Comparison of ENCODE assay signal across 10 cellular contexts in the genomic region with DNA sequence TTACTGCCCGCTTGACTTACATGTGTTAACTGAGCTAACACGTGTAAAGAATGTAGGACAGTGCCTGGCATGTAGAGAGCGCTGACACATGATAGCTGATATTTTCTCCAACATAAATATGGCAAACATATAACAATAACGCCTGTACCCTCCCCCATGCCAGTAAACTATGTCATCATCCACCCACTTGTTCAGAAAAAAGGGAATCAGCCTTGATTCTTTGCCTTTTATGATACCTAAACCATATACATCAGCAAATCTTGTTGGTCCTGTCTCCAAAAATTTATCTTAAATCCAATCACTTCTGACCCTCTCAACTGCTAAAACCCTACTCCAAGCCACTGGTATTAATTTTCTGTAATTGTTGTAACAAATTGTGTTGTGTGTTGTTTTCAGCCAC. TPM values are rescaled to one million over a fixed set of nuclear protein-coding genes. Genes with fewer than 3 reads are reported as not detected.
DNase-seq lines count a peak whose midpoint lies in the region; ATAC-seq and TF ChIP-seq lines count a peak whose summit lies in the region.
"Had no signal": no experiment of that assay in that cellular context is flagged by ENCODE, and none has a peak within 500 bp of the region (broad histone marks: within the 10 kb centered on the region; RNA-seq: fewer than 3 reads in every experiment).

No MANE protein-coding gene starts in this region.

- H3K27ac Mint-ChIP-seq in CD14-positive monocyte: peak overlapping the region; percentile 98 to 100 (median 99)
- peak overlapping the region; percentile 97 for H3K27ac Mint-ChIP-seq in activated naive CD8-positive, alpha-beta T cell treated with anti-CD3 and anti-CD28 coated beads for 36 hours
- peak overlapping the region; percentile 88 to 99 (median 96) for H3K27ac Mint-ChIP-seq in naive thymus-derived CD8-positive, alpha-beta T cell

- H3K4me3 ChIP-seq in HUES64 (ENCODE audit: low read length) (peak overlapping the region; percentile 86; the same call in 1 of the 2 replicates), colonic mucosa (no peak overlapping the region)

- H3K9me3 Mint-ChIP-seq in CD14-positive monocyte: no peaks in the 10 kb centered on the region
- H3K9me3 Mint-ChIP-seq in activated naive CD8-positive, alpha-beta T cell treated with anti-CD3 and anti-CD28 coated beads for 36 hours: no peaks in the 10 kb centered on the region
- H3K9me3 Mint-ChIP-seq in naive thymus-derived CD8-positive, alpha-beta T cell: no peaks in the 10 kb centered on the region

- 94% methylated on average over 4 of the region's 4 CpGs for WGBS in HUES64

- ATAC-seq in naive thymus-derived CD8-positive, alpha-beta T cell: no peak
- no peak for ATAC-seq in HG03469 (IDR thresholded peaks at IDR 0.05; ENCODE audit: unreplicated experiment)
- ATAC-seq: activated CD4-positive, CD25-positive, alpha-beta regulatory T cell treated with anti-CD3 and anti-CD28 coated beads, Interleukin-2, amount 50 U/mL, for 24 hours had no signal

- H3K36me3 ChIP-seq in HUES64 (ENCODE audit: insufficient read depth, low read length) (peaks cover 17% of the 10 kb centered on the region; the same call in 1 of the 2 replicates), colonic mucosa (no peaks in the 10 kb centered on the region)

- DNase-seq in CD14-positive monocyte (ENCODE audit: low spot score) (no peak), colonic mucosa (no peak), NCI-H2171 (lab: John Stamatoyannopoulos, UW) (no peak), SIG-M5 (lab: John Stamatoyannopoulos, UW) (no peak)
- no peak for DNase-seq in activated naive CD8-positive, alpha-beta T cell treated with anti-CD3 and anti-CD28 coated beads for 36 hours
- no peak for DNase-seq in naive thymus-derived CD8-positive, alpha-beta T cell
- DNase-seq: NCI-H1694 had no signal

- H3K4me1 Mint-ChIP-seq in CD14-positive monocyte: peaks cover 42% of the 10 kb centered on the region
- H3K4me1 Mint-ChIP-seq in activated naive CD8-positive, alpha-beta T cell treated with anti-CD3 and anti-CD28 coated beads for 36 hours: peaks cover 44% of the 10 kb centered on the region
- peaks cover 36 to 70% (median 68%) of the 10 kb centered on the region in 4 donors for H3K4me1 Mint-ChIP-seq in naive thymus-derived CD8-positive, alpha-beta T cell

- H3K27me3 Mint-ChIP-seq in CD14-positive monocyte (ENCODE audit: low read depth in 3 of 3): peaks cover 0 to 1% (median 1%) of the 10 kb centered on the region in 3 donors
- H3K27me3 Mint-ChIP-seq in activated naive CD8-positive, alpha-beta T cell treated with anti-CD3 and anti-CD28 coated beads for 36 hours: no peaks in the 10 kb centered on the region
- no peaks in the 10 kb centered on the region for H3K27me3 Mint-ChIP-seq in naive thymus-derived CD8-positive, alpha-beta T cell

- intact Hi-C loops in CD14-positive monocyte (cut with micrococcal nuclease): no loop called here
- intact Hi-C loops in colonic mucosa (cut with DNase I): no loop called here

- H3K4me3 Mint-ChIP-seq in CD14-positive monocyte: peak overlapping the region; percentile 89 to 96
- H3K4me3 Mint-ChIP-seq in activated naive CD8-positive, alpha-beta T cell treated with anti-CD3 and anti-CD28 coated beads for 36 hours: peak overlapping the region; percentile 95
- H3K4me3 Mint-ChIP-seq in naive thymus-derived CD8-positive, alpha-beta T cell: peak overlapping the region; percentile 78 to 97 (median 90)

- H3K9ac ChIP-seq in HUES64 (ENCODE audit: low read depth, low read length) (no peak overlapping the region), colonic mucosa (ENCODE audit: low read depth in 2 of 2, low read length in 2 of 2) (no peak overlapping the region)

- TF ChIP-seq CTCF in CD14-positive monocyte (IDR thresholded peaks at IDR 0.05) (no peak), colonic mucosa (IDR thresholded peaks at IDR 0.05) (no peak)

- H3K27ac ChIP-seq in HUES64 (ENCODE audit: low read depth, low read length) (no peak overlapping the region), colonic mucosa (no peak overlapping the region)

- peaks cover 11 to 13% of the 10 kb centered on the region in 2 donors for H3K36me3 Mint-ChIP-seq in CD14-positive monocyte
- H3K36me3 Mint-ChIP-seq in activated naive CD8-positive, alpha-beta T cell treated with anti-CD3 and anti-CD28 coated beads for 36 hours: peaks cover 24% of the 10 kb centered on the region
- no peaks in the 10 kb centered on the region for H3K36me3 Mint-ChIP-seq in naive thymus-derived CD8-positive, alpha-beta T cell

- H3K9me3 ChIP-seq in HUES64 (ENCODE audit: insufficient read depth, low read depth, low read length): no peaks in the 10 kb centered on the region
- H3K9me3 ChIP-seq in colonic mucosa: no peaks in the 10 kb centered on the region

- peaks cover 42% of the 10 kb centered on the region for H3K27me3 ChIP-seq in HUES64 (ENCODE audit: insufficient read depth, low read length)
- no peaks in the 10 kb centered on the region for H3K27me3 ChIP-seq in colonic mucosa

- H3K4me1 ChIP-seq in HUES64 (ENCODE audit: insufficient read depth, low read length) (peaks cover 19% of the 10 kb centered on the region; the same call in 1 of the 2 replicates), colonic mucosa (peaks cover 11% of the 10 kb centered on the region)

- POLR2A ChIA-PET in naive thymus-derived CD8-positive, alpha-beta T cell (lab: Charles Lee): interaction anchor here (1.2 to 9.2 kb wide), 7 partner anchors 9 to 47 kb away, joined by 3 to 141 read pairs (median 13); a partner anchor contains a TSS

RNA-seq across cellular contexts. Expression of a gene that starts 1.1 kb away (rescaled TPM):
- 1 to 10 TPM; 2.2 to 2.4 TPM for polyA plus RNA-seq in CD14-positive monocyte
- polyA plus RNA-seq in HUES64 (2013, experiment 1 of 2): 26.5 TPM
- polyA plus RNA-seq in HUES64 (2013, experiment 2 of 2): 26.2 TPM
- 10 to 100 TPM; 59.1 to 62.2 TPM for total RNA-seq in activated naive CD8-positive, alpha-beta T cell treated with anti-CD3 and anti-CD28 coated beads for 36 hours
- 10 to 100 TPM; 68.9 to 69.6 TPM for total RNA-seq in naive thymus-derived CD8-positive, alpha-beta T cell
- 1 to 10 TPM; 5.2 to 9.3 (median 5.9) TPM for polyA plus RNA-seq in naive thymus-derived CD8-positive, alpha-beta T cell
- 10 to 100 TPM; 20.9 to 46.9 TPM for total RNA-seq in colonic mucosa

RNA-seq across cellular contexts. Expression of a gene that starts 22.0 kb away (rescaled TPM):
- 10 to 100 TPM; 23.4 to 23.9 TPM for polyA plus RNA-seq in CD14-positive monocyte
- polyA plus RNA-seq in HUES64 (2013, experiment 1 of 2): 18.0 TPM
- polyA plus RNA-seq in HUES64 (2013, experiment 2 of 2): 21.2 TPM
- total RNA-seq in activated naive CD8-positive, alpha-beta T cell treated with anti-CD3 and anti-CD28 coated beads for 36 hours: 10 to 100 TPM; 46.4 to 48.0 TPM
- total RNA-seq in naive thymus-derived CD8-positive, alpha-beta T cell: 10 to 100 TPM; 35.8 to 37.2 TPM
- polyA plus RNA-seq in naive thymus-derived CD8-positive, alpha-beta T cell: 10 to 100 TPM; 17.9 to 25.6 (median 19.6) TPM
- 10 to 100 TPM; 27.8 to 57.4 TPM for total RNA-seq in colonic mucosa

RNA-seq across cellular contexts. Expression of a gene that starts 34.3 kb away (rescaled TPM):
- 1 to 10 TPM; 4.0 to 4.3 TPM for polyA plus RNA-seq in CD14-positive monocyte
- polyA plus RNA-seq in HUES64 (2013, experiment 1 of 2): 13.9 TPM
- 15.6 TPM for polyA plus RNA-seq in HUES64 (2013, experiment 2 of 2)
- 10 to 100 TPM; 15.9 to 16.8 TPM for total RNA-seq in activated naive CD8-positive, alpha-beta T cell treated with anti-CD3 and anti-CD28 coated beads for 36 hours
- 10 to 100 TPM; 28.5 to 29.9 TPM for total RNA-seq in naive thymus-derived CD8-positive, alpha-beta T cell
- 1 to 10 TPM; 1.6 to 3.5 (median 2.6) TPM for polyA plus RNA-seq in naive thymus-derived CD8-positive, alpha-beta T cell
- total RNA-seq in colonic mucosa: 10 to 100 TPM; 24.2 to 30.5 TPM

RNA-seq across cellular contexts. Expression of a gene that starts 46.0 kb away (rescaled TPM):
- 1 to 10 TPM; 2.9 to 3.9 TPM for polyA plus RNA-seq in CD14-positive monocyte
- 4.4 TPM for polyA plus RNA-seq in HUES64 (2013, experiment 1 of 2)
- polyA plus RNA-seq in HUES64 (2013, experiment 2 of 2): 4.1 TPM
- 1 to 10 TPM; 3.6 to 4.4 TPM for total RNA-seq in activated naive CD8-positive, alpha-beta T cell treated with anti-CD3 and anti-CD28 coated beads for 36 hours
- 10 to 100 TPM; 14.3 to 14.5 TPM for total RNA-seq in naive thymus-derived CD8-positive, alpha-beta T cell
- 1 to 10 TPM; 5.3 to 9.9 (median 6.5) TPM for polyA plus RNA-seq in naive thymus-derived CD8-positive, alpha-beta T cell
- 1 to 10 TPM; 7.2 to 8.4 TPM for total RNA-seq in colonic mucosa
